Comparison of ENCODE assay signal across 1 cellular context in the genomic region with DNA sequence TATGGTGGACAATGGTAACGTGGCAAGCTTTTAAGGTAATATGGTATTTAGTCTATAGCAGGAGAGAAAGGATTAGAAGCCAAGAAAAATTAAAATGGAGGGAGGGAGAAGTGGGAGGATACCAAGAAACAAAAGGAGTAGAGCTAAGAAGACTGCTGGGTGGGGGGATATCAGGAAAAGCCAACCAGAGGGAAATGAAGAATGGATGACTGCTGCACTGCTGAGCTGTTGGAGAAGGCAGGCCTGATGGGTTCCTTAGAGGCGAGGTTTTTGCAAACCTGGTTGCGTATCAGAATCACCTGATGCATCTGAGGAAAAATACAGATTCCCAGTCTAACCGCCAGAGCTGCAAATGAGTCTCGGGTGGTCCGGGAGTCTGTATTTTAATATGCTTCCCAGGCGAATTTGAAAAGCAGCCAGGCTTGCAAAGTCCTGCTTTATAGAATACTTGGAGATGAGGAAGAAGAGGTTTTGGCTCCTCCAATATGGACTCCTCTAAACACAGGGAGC.
TF ChIP-seq lines count a peak whose summit lies in the region.

No MANE protein-coding gene starts in this region.

TF ChIP-seq in GM12878, 131 proteins besides CTCF, POLR2A, EP300 and RAD21:
- TF ChIP-seq, protein P1, sequence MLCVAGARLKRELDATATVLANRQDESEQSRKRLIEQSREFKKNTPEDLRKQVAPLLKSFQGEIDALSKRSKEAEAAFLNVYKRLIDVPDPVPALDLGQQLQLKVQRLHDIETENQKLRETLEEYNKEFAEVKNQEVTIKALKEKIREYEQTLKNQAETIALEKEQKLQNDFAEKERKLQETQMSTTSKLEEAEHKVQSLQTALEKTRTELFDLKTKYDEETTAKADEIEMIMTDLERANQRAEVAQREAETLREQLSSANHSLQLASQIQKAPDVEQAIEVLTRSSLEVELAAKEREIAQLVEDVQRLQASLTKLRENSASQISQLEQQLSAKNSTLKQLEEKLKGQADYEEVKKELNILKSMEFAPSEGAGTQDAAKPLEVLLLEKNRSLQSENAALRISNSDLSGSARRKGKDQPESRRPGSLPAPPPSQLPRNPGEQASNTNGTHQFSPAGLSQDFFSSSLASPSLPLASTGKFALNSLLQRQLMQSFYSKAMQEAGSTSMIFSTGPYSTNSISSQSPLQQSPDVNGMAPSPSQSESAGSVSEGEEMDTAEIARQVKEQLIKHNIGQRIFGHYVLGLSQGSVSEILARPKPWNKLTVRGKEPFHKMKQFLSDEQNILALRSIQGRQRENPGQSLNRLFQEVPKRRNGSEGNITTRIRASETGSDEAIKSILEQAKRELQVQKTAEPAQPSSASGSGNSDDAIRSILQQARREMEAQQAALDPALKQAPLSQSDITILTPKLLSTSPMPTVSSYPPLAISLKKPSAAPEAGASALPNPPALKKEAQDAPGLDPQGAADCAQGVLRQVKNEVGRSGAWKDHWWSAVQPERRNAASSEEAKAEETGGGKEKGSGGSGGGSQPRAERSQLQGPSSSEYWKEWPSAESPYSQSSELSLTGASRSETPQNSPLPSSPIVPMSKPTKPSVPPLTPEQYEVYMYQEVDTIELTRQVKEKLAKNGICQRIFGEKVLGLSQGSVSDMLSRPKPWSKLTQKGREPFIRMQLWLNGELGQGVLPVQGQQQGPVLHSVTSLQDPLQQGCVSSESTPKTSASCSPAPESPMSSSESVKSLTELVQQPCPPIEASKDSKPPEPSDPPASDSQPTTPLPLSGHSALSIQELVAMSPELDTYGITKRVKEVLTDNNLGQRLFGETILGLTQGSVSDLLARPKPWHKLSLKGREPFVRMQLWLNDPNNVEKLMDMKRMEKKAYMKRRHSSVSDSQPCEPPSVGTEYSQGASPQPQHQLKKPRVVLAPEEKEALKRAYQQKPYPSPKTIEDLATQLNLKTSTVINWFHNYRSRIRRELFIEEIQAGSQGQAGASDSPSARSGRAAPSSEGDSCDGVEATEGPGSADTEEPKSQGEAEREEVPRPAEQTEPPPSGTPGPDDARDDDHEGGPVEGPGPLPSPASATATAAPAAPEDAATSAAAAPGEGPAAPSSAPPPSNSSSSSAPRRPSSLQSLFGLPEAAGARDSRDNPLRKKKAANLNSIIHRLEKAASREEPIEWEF (IDR thresholded peaks at IDR 0.05; ENCODE audit: insufficient replicate concordance, low read depth, low read length) = no peak
- TF ChIP-seq MEF2A (IDR thresholded peaks at IDR 0.05; ENCODE audit: insufficient read depth, low read depth, low read length) (no peak), SMAD5 (IDR thresholded peaks at IDR 0.05; ENCODE audit: low read depth) (no peak)
- TF ChIP-seq, protein P2, sequence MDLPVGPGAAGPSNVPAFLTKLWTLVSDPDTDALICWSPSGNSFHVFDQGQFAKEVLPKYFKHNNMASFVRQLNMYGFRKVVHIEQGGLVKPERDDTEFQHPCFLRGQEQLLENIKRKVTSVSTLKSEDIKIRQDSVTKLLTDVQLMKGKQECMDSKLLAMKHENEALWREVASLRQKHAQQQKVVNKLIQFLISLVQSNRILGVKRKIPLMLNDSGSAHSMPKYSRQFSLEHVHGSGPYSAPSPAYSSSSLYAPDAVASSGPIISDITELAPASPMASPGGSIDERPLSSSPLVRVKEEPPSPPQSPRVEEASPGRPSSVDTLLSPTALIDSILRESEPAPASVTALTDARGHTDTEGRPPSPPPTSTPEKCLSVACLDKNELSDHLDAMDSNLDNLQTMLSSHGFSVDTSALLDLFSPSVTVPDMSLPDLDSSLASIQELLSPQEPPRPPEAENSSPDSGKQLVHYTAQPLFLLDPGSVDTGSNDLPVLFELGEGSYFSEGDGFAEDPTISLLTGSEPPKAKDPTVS (IDR thresholded peaks at IDR 0.05; ENCODE audit: low read depth, low read length) = no peak
